In the genomic region with DNA sequence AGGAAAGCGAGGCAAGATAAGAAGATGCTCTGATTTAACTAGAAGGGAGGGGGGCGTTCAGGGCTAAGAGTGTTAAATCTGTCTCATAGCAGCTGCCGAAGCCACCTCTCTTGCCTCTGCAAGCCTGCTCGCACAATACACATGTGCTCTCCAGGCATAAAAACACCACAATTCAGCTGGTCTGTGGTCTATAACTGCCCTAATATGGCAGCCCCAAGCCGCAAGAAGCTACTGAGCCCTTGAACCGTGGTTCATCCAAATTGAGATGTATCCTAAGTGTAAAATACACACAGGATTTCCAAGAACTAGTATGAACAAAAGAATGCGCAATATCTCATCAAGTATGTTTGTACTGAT, we compare ENCODE assay signal across 17 cellular contexts.
DNase-seq lines count a peak whose midpoint lies in the region; ATAC-seq, FAIRE-seq and TF ChIP-seq lines count a peak whose summit lies in the region.
"Had no signal": no experiment of that assay in that cellular context is flagged by ENCODE, and none has a peak within 500 bp of the region (broad histone marks: within the 10 kb centered on the region; RNA-seq: fewer than 3 reads in every experiment).

No MANE protein-coding gene starts in this region.

- H3K27me3 ChIP-seq in SK-N-SH (ENCODE audit: insufficient read depth) (no peaks in the 10 kb centered on the region), iPS-15b (ENCODE audit: control insufficient read depth, insufficient read depth, low read length) (no peaks in the 10 kb centered on the region), prostate gland (replicated peaks; ENCODE audit: insufficient read depth) (no peaks in the 10 kb centered on the region), HepG2 (ENCODE audit: control insufficient read depth in 1 of 2, insufficient read depth in 2 of 2, low read length in 2 of 2) (no peaks in the 10 kb centered on the region; a peak in 2 of 5 replicates)

- ATAC-seq in HG02852 (IDR thresholded peaks at IDR 0.05; ENCODE audit: unreplicated experiment) (no peak), HepG2 (no peak)

- in situ Hi-C loops in HepG2 (cut with HindIII; ENCODE audit: extremely low pct_ligation_motif_present, low pct_unique_long_range_greater_than_20kb): no loop called here

- no peaks in the 10 kb centered on the region for H3K9me3 ChIP-seq in ES-I3 (ENCODE audit: control insufficient read depth, insufficient read depth, low read length)
- no peaks in the 10 kb centered on the region for H3K9me3 ChIP-seq in SK-N-SH
- H3K9me3 ChIP-seq in iPS-15b (ENCODE audit: control insufficient read depth, insufficient read depth, low read length): no peaks in the 10 kb centered on the region
- no peaks in the 10 kb centered on the region for H3K9me3 ChIP-seq in prostate gland
- no peaks in the 10 kb centered on the region for H3K9me3 ChIP-seq in HepG2 (ENCODE audit: low read length)

- H3K36me3 ChIP-seq in ES-I3 (ENCODE audit: insufficient read depth, low read length) (no peaks in the 10 kb centered on the region), SK-N-SH (replicated peaks in 1 of 2; ENCODE audit: control insufficient read depth in 1 of 2, insufficient read depth in 2 of 2, low read length in 1 of 2) (no peaks in the 10 kb centered on the region), iPS-15b (ENCODE audit: control insufficient read depth, insufficient read depth, low read length) (peaks cover 1% of the 10 kb centered on the region), prostate gland (no peaks in the 10 kb centered on the region), HepG2 (replicated peaks in 1 of 2; ENCODE audit: control insufficient read depth in 1 of 2, insufficient read depth in 2 of 2, low read length in 2 of 2) (no peaks in the 10 kb centered on the region)

- FAIRE-seq in HepG2 (lab: Jason Lieb, UNC): no peak
- FAIRE-seq: urothelium cell line had no signal

- no peak overlapping the region for H2AFZ ChIP-seq in SK-N-SH (ENCODE audit: low read depth)
- no peak overlapping the region for H2AFZ ChIP-seq in HepG2 (ENCODE audit: low read length)

- no peaks in the 10 kb centered on the region for H4K20me1 ChIP-seq in SK-N-SH (ENCODE audit: insufficient read depth)
- no peaks in the 10 kb centered on the region for H4K20me1 ChIP-seq in HepG2 (ENCODE audit: insufficient read depth, low read length)

- DNase-seq in SK-N-SH (no peak), prostate gland (ENCODE audit: low spot score) (no peak), NCI-H510A (lab: John Stamatoyannopoulos, UW) (no peak), ureter (ENCODE audit: low spot score) (no peak), HepG2 (ENCODE audit: low spot score) (no peak)
- DNase-seq: activated CD4-positive, alpha-beta T cell treated with anti-CD3 and anti-CD28 coated beads for 1 hour; activated CD8-positive, alpha-beta memory T cell treated with anti-CD3 and anti-CD28 coated beads, Interleukin-2, amount 50 U/mL, for 48 hours; activated naive CD4-positive, alpha-beta T cell treated with Interleukin-2 at 50 U/mL for 16 hours; GDM1; NCI-H1048; NCI-H2081 treated with DMSO at 0.1 percent for 48 hours had no signal

- no TSS peak for BruUV-seq in HepG2 (replicated peaks; lab: Mats Ljungman, UMichigan)

- TF ChIP-seq EP300 in SK-N-SH (IDR thresholded peaks at IDR 0.05; ENCODE audit: borderline replicate concordance in 1 of 2, low read depth in 1 of 2, low read length in 1 of 2): no peak
- no peak for TF ChIP-seq EP300 in HepG2 (IDR thresholded peaks at IDR 0.05; ENCODE audit: low read depth in 2 of 2, low read length in 2 of 2)
- TF ChIP-seq EP300 in HepG2 (CRISPR knock-in tag; IDR thresholded peaks at IDR 0.05; ENCODE audit: borderline replicate concordance): no peak

- 32% methylated on average over 7 of the region's 7 CpGs for WGBS in SK-N-SH (ENCODE audit: low lambda C conversion rate)
- WGBS in prostate gland: 21% methylated on average over 7 of the region's 7 CpGs
- WGBS in HepG2 (ENCODE audit: low lambda C conversion rate): 29% methylated on average over 7 of the region's 7 CpGs

- POLR2A ChIA-PET in SK-N-SH (lab: Yijun Ruan, JAX) (interaction anchor here (0.7 to 1.7 kb wide), 9 partner anchors 14 to 64 kb away, joined by 3 to 10 read pairs (median 5); no protein-coding TSS in a partner anchor), HepG2 (lab: Yijun Ruan, JAX) (no interaction called here)

- no peak for TF ChIP-seq RAD21 in SK-N-SH (IDR thresholded peaks at IDR 0.05; ENCODE audit: low read length)
- TF ChIP-seq RAD21 in HepG2 (CRISPR knock-in tag; IDR thresholded peaks at IDR 0.05): no peak

- peak overlapping the region; percentile 19; the same call in 1 of the 2 replicates for H3K9ac ChIP-seq in ES-I3 (ENCODE audit: low read depth, low read length)
- H3K9ac ChIP-seq in SK-N-SH: no peak overlapping the region
- no peak overlapping the region for H3K9ac ChIP-seq in iPS-15b (ENCODE audit: low read depth, low read length)
- no peak overlapping the region for H3K9ac ChIP-seq in HepG2 (ENCODE audit: insufficient read depth, low read depth, low read length)

- intact Hi-C loops in prostate gland (cut with DNase I): loop anchor here (5.0 kb wide), 1 partner anchor 42 kb away; no protein-coding TSS in a partner anchor
- intact Hi-C loops in HepG2 (cut with micrococcal nuclease; ENCODE audit: unreplicated experiment): no loop called here

- H3K4me2 ChIP-seq in SK-N-SH: peak overlapping the region; percentile 14; the same call in 1 of the 2 replicates
- no peak overlapping the region for H3K4me2 ChIP-seq in HepG2 (ENCODE audit: low read depth, low read length)

- peaks cover 18% of the 10 kb centered on the region for H3K4me1 ChIP-seq in ES-I3 (ENCODE audit: insufficient read depth, low read length)
- peaks cover 7 to 22% of the 10 kb centered on the region in 2 experiments; a peak in 3 of 4 replicates for H3K4me1 ChIP-seq in SK-N-SH (ENCODE audit: control insufficient read depth in 1 of 2, insufficient read depth in 2 of 2, low read depth in 1 of 2, low read length in 1 of 2)
- peaks cover 20% of the 10 kb centered on the region for H3K4me1 ChIP-seq in iPS-15b (ENCODE audit: control insufficient read depth, insufficient read depth, low read length)
- no peaks in the 10 kb centered on the region for H3K4me1 ChIP-seq in prostate gland (replicated peaks)
- H3K4me1 ChIP-seq in HepG2 (ENCODE audit: insufficient read depth, low read length): no peaks in the 10 kb centered on the region

- H3K4me3 ChIP-seq in SK-N-SH (ENCODE audit: low read depth in 2 of 2, low read length in 1 of 2) (no peak overlapping the region), iPS-15b (ENCODE audit: low read depth, low read length) (peak overlapping the region; percentile 10), prostate gland (no peak overlapping the region), HepG2 (replicated peaks in 1 of 3; ENCODE audit: insufficient read depth in 1 of 3, low read depth in 2 of 3, low read length in 3 of 3) (no peak overlapping the region)
- H3K4me3 ChIP-seq: lung, skin epidermis had no signal

- no peak for TF ChIP-seq POLR2A in prostate gland (IDR thresholded peaks at IDR 0.05)
- TF ChIP-seq POLR2A in HepG2 (IDR thresholded peaks at IDR 0.05; ENCODE audit: insufficient read depth in 1 of 2, low read depth in 2 of 2, low read length in 2 of 2): no peak

- no peaks in the 10 kb centered on the region for H3F3A ChIP-seq in SK-N-SH (replicated peaks; ENCODE audit: insufficient read depth)

- CTCF ChIA-PET in SK-N-SH (lab: Yijun Ruan, JAX): interaction anchor here (0.9 to 1.7 kb wide), 5 partner anchors 24 to 217 kb away, joined by 3 to 8 read pairs (median 5); no protein-coding TSS in a partner anchor
- CTCF ChIA-PET in HepG2 (lab: Yijun Ruan, JAX; ENCODE audit: low intra/inter-chr PET ratio, low total read pairs): no interaction called here

- H3K27ac ChIP-seq in SK-N-SH (ENCODE audit: low read depth in 2 of 2, low read length in 1 of 2) (peak overlapping the region in 1 of 2 experiments; percentile 97; a peak in 2 of 4 replicates), prostate gland (peak overlapping the region; percentile 60 to 67), HepG2 (ENCODE audit: extremely low read length, insufficient read depth, low read length) (no peak overlapping the region)

- H3K79me2 ChIP-seq in SK-N-SH (ENCODE audit: insufficient read depth) (no peaks in the 10 kb centered on the region), HepG2 (ENCODE audit: insufficient read depth, low read length) (no peaks in the 10 kb centered on the region)

- TF ChIP-seq CTCF in SK-N-SH (IDR thresholded peaks at IDR 0.05) (no peak), prostate gland (IDR thresholded peaks at IDR 0.05) (no peak), HepG2 (CRISPR knock-in tag; IDR thresholded peaks at IDR 0.05) (no peak)

- no peaks in the 10 kb centered on the region for H3K9me2 ChIP-seq in SK-N-SH

TF ChIP-seq in SK-N-SH, 30 proteins besides CTCF, POLR2A, EP300 and RAD21 (continues in another document):
- TF ChIP-seq ZBTB33 (IDR thresholded peaks at IDR 0.05; ENCODE audit: borderline replicate concordance, low read depth): no peak

TF ChIP-seq in HepG2, 621 proteins besides CTCF, POLR2A, EP300 and RAD21 (continues in another document):
- TF ChIP-seq ZNF232 (CRISPR knock-in tag; IDR thresholded peaks at IDR 0.05; ENCODE audit: borderline replicate concordance): no peak
- TF ChIP-seq, protein P1, sequence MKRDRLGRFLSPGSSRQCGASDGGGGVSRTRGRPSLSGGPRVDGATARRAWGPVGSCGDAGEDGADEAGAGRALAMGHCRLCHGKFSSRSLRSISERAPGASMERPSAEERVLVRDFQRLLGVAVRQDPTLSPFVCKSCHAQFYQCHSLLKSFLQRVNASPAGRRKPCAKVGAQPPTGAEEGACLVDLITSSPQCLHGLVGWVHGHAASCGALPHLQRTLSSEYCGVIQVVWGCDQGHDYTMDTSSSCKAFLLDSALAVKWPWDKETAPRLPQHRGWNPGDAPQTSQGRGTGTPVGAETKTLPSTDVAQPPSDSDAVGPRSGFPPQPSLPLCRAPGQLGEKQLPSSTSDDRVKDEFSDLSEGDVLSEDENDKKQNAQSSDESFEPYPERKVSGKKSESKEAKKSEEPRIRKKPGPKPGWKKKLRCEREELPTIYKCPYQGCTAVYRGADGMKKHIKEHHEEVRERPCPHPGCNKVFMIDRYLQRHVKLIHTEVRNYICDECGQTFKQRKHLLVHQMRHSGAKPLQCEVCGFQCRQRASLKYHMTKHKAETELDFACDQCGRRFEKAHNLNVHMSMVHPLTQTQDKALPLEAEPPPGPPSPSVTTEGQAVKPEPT (CRISPR knock-in tag; IDR thresholded peaks at IDR 0.05; ENCODE audit: low read depth): no peak
